In genomic region chr11:68710445-68710844, GRCh38 we compare ENCODE assay signal across 29 cellular contexts. TPM values are rescaled to one million over a fixed set of nuclear protein-coding genes. Genes with fewer than 3 reads are reported as not detected.
"Had no signal": no experiment of that assay in that cellular context is flagged by ENCODE, and none has a peak within 500 bp of the region (broad histone marks: within the 10 kb centered on the region; RNA-seq: fewer than 3 reads in every experiment).

No MANE protein-coding gene starts in this region.

- H3K36me3 ChIP-seq: adrenal gland, breast epithelium, cardiac muscle cell, colonic mucosa, esophagus squamous epithelium, gastroesophageal sphincter had no signal

- H3K27me3 Mint-ChIP-seq: activated CD8-positive, alpha-beta T cell treated with anti-CD3 and anti-CD28 coated beads for 36 hours; activated naive CD4-positive, alpha-beta T cell treated with anti-CD3 and anti-CD28 coated beads, Interleukin-2, amount 50 U/mL, for 24 hours; activated naive CD8-positive, alpha-beta T cell treated with anti-CD3 and anti-CD28 coated beads for 36 hours; activated naive CD8-positive, alpha-beta T cell treated with anti-CD3 and anti-CD28 coated beads, Interleukin-2, amount 50 U/mL, for 24 hours; activated T-helper 17 cell treated with anti-CD3 and anti-CD28 coated beads, Interleukin-2, amount 50 U/mL, for 72 hours had no signal

- H3K4me1 ChIP-seq: adrenal gland, body of pancreas, breast epithelium, colonic mucosa, esophagus squamous epithelium, gastroesophageal sphincter had no signal

- H3K4me3 ChIP-seq: adrenal gland, body of pancreas, breast epithelium, cardiac muscle cell, colonic mucosa, esophagus squamous epithelium, gastroesophageal sphincter had no signal

- DNase-seq: activated CD4-positive, alpha-beta T cell treated with anti-CD3 and anti-CD28 coated beads for 1 hour; activated CD4-positive, alpha-beta T cell treated with anti-CD3 and anti-CD28 coated beads for 4 hours; activated CD4-positive, alpha-beta T cell treated with anti-CD3 and anti-CD28 coated beads, Interleukin-2, amount 50 U/mL, for 1 hour; activated CD4-positive, alpha-beta T cell treated with anti-CD3 and anti-CD28 coated beads, Interleukin-2, amount 50 U/mL, for 48 hours; activated CD8-positive, alpha-beta memory T cell treated with anti-CD3 and anti-CD28 coated beads for 24 hours; activated CD8-positive, alpha-beta T cell treated with anti-CD3 and anti-CD28 coated beads for 36 hours; activated effector memory CD4-positive, alpha-beta T cell treated with Interleukin-2 at 50 U/mL for 16 hours; activated naive CD4-positive, alpha-beta T cell treated with anti-CD3 and anti-CD28 coated beads for 36 hours; activated naive CD8-positive, alpha-beta T cell treated with anti-CD3 and anti-CD28 coated beads for 36 hours; activated naive CD8-positive, alpha-beta T cell treated with anti-CD3 and anti-CD28 coated beads, Interleukin-2, amount 50 U/mL, for 24 hours; activated T-cell treated with anti-CD3 and anti-CD28 coated beads, Interleukin-2, amount 50 U/mL, for 4 hours; adrenal gland; amygdala; aorta; body of pancreas; central memory CD4-positive, alpha-beta T cell; cerebellar nuclear complex; colonic mucosa; effector CD8-positive, alpha-beta T cell; esophagus squamous epithelium; foreskin melanocyte; T-helper 2 cell had no signal

- H3K27ac Mint-ChIP-seq: activated CD8-positive, alpha-beta T cell treated with anti-CD3 and anti-CD28 coated beads for 36 hours; activated naive CD4-positive, alpha-beta T cell treated with anti-CD3 and anti-CD28 coated beads for 36 hours; activated naive CD4-positive, alpha-beta T cell treated with anti-CD3 and anti-CD28 coated beads, Interleukin-2, amount 50 U/mL, for 24 hours; activated naive CD8-positive, alpha-beta T cell treated with anti-CD3 and anti-CD28 coated beads for 36 hours; activated naive CD8-positive, alpha-beta T cell treated with anti-CD3 and anti-CD28 coated beads, Interleukin-2, amount 50 U/mL, for 24 hours; activated T-helper 17 cell treated with anti-CD3 and anti-CD28 coated beads, Interleukin-2, amount 50 U/mL, for 72 hours had no signal

- H3K27me3 ChIP-seq: adrenal gland, body of pancreas, breast epithelium, cardiac muscle cell, colonic mucosa, esophagus squamous epithelium had no signal

- H3K4me1 Mint-ChIP-seq: activated naive CD4-positive, alpha-beta T cell treated with anti-CD3 and anti-CD28 coated beads, Interleukin-2, amount 50 U/mL, for 24 hours; activated naive CD8-positive, alpha-beta T cell treated with anti-CD3 and anti-CD28 coated beads for 36 hours; activated naive CD8-positive, alpha-beta T cell treated with anti-CD3 and anti-CD28 coated beads, Interleukin-2, amount 50 U/mL, for 24 hours; activated T-helper 17 cell treated with anti-CD3 and anti-CD28 coated beads, Interleukin-2, amount 50 U/mL, for 72 hours had no signal

- H3K4me3 Mint-ChIP-seq: activated CD8-positive, alpha-beta T cell treated with anti-CD3 and anti-CD28 coated beads for 36 hours; activated naive CD4-positive, alpha-beta T cell treated with anti-CD3 and anti-CD28 coated beads for 36 hours; activated naive CD4-positive, alpha-beta T cell treated with anti-CD3 and anti-CD28 coated beads, Interleukin-2, amount 50 U/mL, for 24 hours; activated naive CD8-positive, alpha-beta T cell treated with anti-CD3 and anti-CD28 coated beads for 36 hours; activated naive CD8-positive, alpha-beta T cell treated with anti-CD3 and anti-CD28 coated beads, Interleukin-2, amount 50 U/mL, for 24 hours; activated T-cell treated with anti-CD3 and anti-CD28 coated beads, Interleukin-2, amount 50 U/mL, for 4 hours; activated T-helper 17 cell treated with anti-CD3 and anti-CD28 coated beads, Interleukin-2, amount 50 U/mL, for 72 hours had no signal

- H3K27ac ChIP-seq: adrenal gland, body of pancreas, breast epithelium, cardiac muscle cell, colonic mucosa, epithelial cell of prostate, esophagus squamous epithelium, gastroesophageal sphincter had no signal

- H3K9me3 Mint-ChIP-seq: activated CD8-positive, alpha-beta T cell treated with anti-CD3 and anti-CD28 coated beads for 36 hours; activated naive CD4-positive, alpha-beta T cell treated with anti-CD3 and anti-CD28 coated beads for 36 hours; activated naive CD4-positive, alpha-beta T cell treated with anti-CD3 and anti-CD28 coated beads, Interleukin-2, amount 50 U/mL, for 24 hours; activated naive CD8-positive, alpha-beta T cell treated with anti-CD3 and anti-CD28 coated beads for 36 hours; activated naive CD8-positive, alpha-beta T cell treated with anti-CD3 and anti-CD28 coated beads, Interleukin-2, amount 50 U/mL, for 24 hours; activated T-cell treated with anti-CD3 and anti-CD28 coated beads, Interleukin-2, amount 50 U/mL, for 4 hours; activated T-helper 17 cell treated with anti-CD3 and anti-CD28 coated beads, Interleukin-2, amount 50 U/mL, for 72 hours had no signal

- H3K36me3 Mint-ChIP-seq: activated naive CD4-positive, alpha-beta T cell treated with anti-CD3 and anti-CD28 coated beads, Interleukin-2, amount 50 U/mL, for 24 hours; activated naive CD8-positive, alpha-beta T cell treated with anti-CD3 and anti-CD28 coated beads for 36 hours had no signal

RNA-seq across cellular contexts. Expression of gene GAL, which starts 26.1 kb away (rescaled TPM):
- total RNA-seq: aorta, fibroblast of villous mesenchyme had no signal
